25 cellular contexts compared by ENCODE assay signal in genomic region chr10:113161061-113161460, GRCh38.
"Had no signal": no experiment of that assay in that cellular context is flagged by ENCODE, and none has a peak within 500 bp of the region (broad histone marks: within the 10 kb centered on the region; RNA-seq: fewer than 3 reads in every experiment).

No MANE protein-coding gene starts in this region.

- ATAC-seq: activated CD4-positive, alpha-beta T cell treated with anti-CD3 and anti-CD28 coated beads for 36 hours; K562; T-helper 17 cell had no signal

- H3K9me3 Mint-ChIP-seq: activated CD4-positive, alpha-beta memory T cell treated with anti-CD3 and anti-CD28 coated beads, Interleukin-2, amount 10 ng/mL, durations not matched to agents 7 days and 5 days; activated naive CD4-positive, alpha-beta T cell treated with anti-CD3 and anti-CD28 coated beads, Interleukin-2, amount 10 ng/mL, durations not matched to agents 7 days and 5 days; activated naive CD8-positive, alpha-beta T cell treated with anti-CD3 and anti-CD28 coated beads for 36 hours; activated T-helper 2 cell treated with anti-CD3 and anti-CD28 coated beads, Interferon-gamma antibody, Interleukin-2, Interleukin-4, amounts not matched to agents 10 μg/mL and 5 μg/mL and 100 μg/mL, durations not matched to agents 14 hours and 24 hours and 36 hours had no signal

- H3K27ac ChIP-seq: VCaP had no signal

- H3K4me3 Mint-ChIP-seq: activated CD4-positive, alpha-beta memory T cell treated with anti-CD3 and anti-CD28 coated beads, Interleukin-2, amount 10 ng/mL, durations not matched to agents 7 days and 5 days; activated CD4-positive, alpha-beta T cell treated with anti-CD3 and anti-CD28 coated beads for 36 hours; activated naive CD4-positive, alpha-beta T cell treated with anti-CD3 and anti-CD28 coated beads, Interleukin-2, amount 10 ng/mL, durations not matched to agents 7 days and 5 days; activated naive CD8-positive, alpha-beta T cell treated with anti-CD3 and anti-CD28 coated beads for 36 hours; T-helper 17 cell had no signal

- H3K4me1 Mint-ChIP-seq: activated CD4-positive, alpha-beta memory T cell treated with anti-CD3 and anti-CD28 coated beads, Interleukin-2, amount 10 ng/mL, durations not matched to agents 7 days and 5 days; activated CD4-positive, alpha-beta T cell treated with anti-CD3 and anti-CD28 coated beads for 36 hours; activated naive CD4-positive, alpha-beta T cell treated with anti-CD3 and anti-CD28 coated beads, Interleukin-2, amount 10 ng/mL, durations not matched to agents 7 days and 5 days; activated naive CD8-positive, alpha-beta T cell treated with anti-CD3 and anti-CD28 coated beads for 36 hours; T-helper 17 cell had no signal

- H3K27me3 Mint-ChIP-seq: activated naive CD8-positive, alpha-beta T cell treated with anti-CD3 and anti-CD28 coated beads for 36 hours; T-helper 17 cell had no signal

- H3K27ac Mint-ChIP-seq: activated CD4-positive, alpha-beta memory T cell treated with anti-CD3 and anti-CD28 coated beads, Interleukin-2, amount 10 ng/mL, durations not matched to agents 7 days and 5 days; activated CD4-positive, alpha-beta T cell treated with anti-CD3 and anti-CD28 coated beads for 36 hours; activated naive CD4-positive, alpha-beta T cell treated with anti-CD3 and anti-CD28 coated beads, Interleukin-2, amount 10 ng/mL, durations not matched to agents 7 days and 5 days; activated naive CD8-positive, alpha-beta T cell treated with anti-CD3 and anti-CD28 coated beads for 36 hours; activated T-helper 2 cell treated with anti-CD3 and anti-CD28 coated beads, Interferon-gamma antibody, Interleukin-2, Interleukin-4, amounts not matched to agents 10 μg/mL and 5 μg/mL and 100 μg/mL, durations not matched to agents 14 hours and 24 hours and 36 hours; T-helper 17 cell had no signal

- H3K36me3 Mint-ChIP-seq: activated naive CD4-positive, alpha-beta T cell treated with anti-CD3 and anti-CD28 coated beads, Interleukin-2, amount 10 ng/mL, durations not matched to agents 7 days and 5 days had no signal

- H3K4me3 ChIP-seq: K562 had no signal

- DNase-seq: activated CD4-positive, alpha-beta memory T cell treated with anti-CD3 and anti-CD28 coated beads, Interleukin-2, amount 10 ng/mL, durations not matched to agents 7 days and 5 days; activated CD4-positive, alpha-beta T cell treated with anti-CD3 and anti-CD28 coated beads for 36 hours; activated CD4-positive, alpha-beta T cell treated with anti-CD3 and anti-CD28 coated beads, Interleukin-2, amount 50 U/mL, for 1 hour; activated gamma-delta T cell treated with Interleukin-2 at 50 U/mL for 16 hours; activated naive CD4-positive, alpha-beta T cell treated with anti-CD3 and anti-CD28 coated beads, Interleukin-2, amount 10 ng/mL, durations not matched to agents 7 days and 5 days; activated naive CD8-positive, alpha-beta T cell treated with anti-CD3 and anti-CD28 coated beads for 36 hours; activated T-cell treated with anti-CD3 and anti-CD28 coated beads for 4 hours; activated T-cell treated with anti-CD3 and anti-CD28 coated beads, Interleukin-2, amount 50 U/mL, for 48 hours; anterior cingulate cortex; cerebellar nuclear complex; MV-4-11; NCI-H1105; NCI-H1436; NCI-H1694 treated with DMSO at 0.1 percent for 48 hours; NCI-H2029 treated with DMSO at 0.1 percent for 48 hours; NCI-H345; NCI-H510A; NCI-H526 treated with DMSO at 0.1 percent for 48 hours; NCI-H82; SIG-M5; T-helper 17 cell; T1000 had no signal
